24 cellular contexts compared by ENCODE assay signal in genomic region chr13:83941669-83942335, GRCh38. TPM values are rescaled to one million over a fixed set of nuclear protein-coding genes. Genes with fewer than 3 reads are reported as not detected.
DNase-seq lines count a peak whose midpoint lies in the region; ATAC-seq, FAIRE-seq and TF ChIP-seq lines count a peak whose summit lies in the region.
"Had no signal": no experiment of that assay in that cellular context is flagged by ENCODE, and none has a peak within 500 bp of the region (broad histone marks: within the 10 kb centered on the region; RNA-seq: fewer than 3 reads in every experiment).

No MANE protein-coding gene starts in this region.

- dilution Hi-C loops in keratinocyte (cut with MboI; ENCODE audit: extremely low pct_ligation_motif_present, low sequenced_read_pairs): no loop called here

- peak; percentile 9 for DNase-seq in G401 (ENCODE audit: low spot score)
- peak; percentile 98 for DNase-seq in keratinocyte (ENCODE audit: low read depth, low spot score)
- DNase-seq in mucosa of gallbladder (ENCODE audit: low spot score): no peak
- no peak for DNase-seq in GM20000 (ENCODE audit: low spot score)
- DNase-seq in left lung: no peak
- DNase-seq: activated CD4-positive, alpha-beta T cell treated with anti-CD3 and anti-CD28 coated beads, Interleukin-2, amount 50 U/mL, for 4 hours; activated gamma-delta T cell; caudate nucleus; dorsolateral prefrontal cortex; erythroblast; gastrocnemius medialis; NCI-H1105 treated with DMSO at 0.1 percent for 48 hours; NCI-H2081; NCI-H524; SHP77; stimulated activated naive CD4-positive, alpha-beta T cell treated with Interleukin-2 at 50 U/mL for 16 hours had no signal

- ATAC-seq in HG03460 (IDR thresholded peaks at IDR 0.05; ENCODE audit: unreplicated experiment) (no peak), left lung (no peak)
- ATAC-seq: gastrocnemius medialis had no signal

- no peaks in the 10 kb centered on the region for H3K36me3 Mint-ChIP-seq in brain
- H3K36me3 Mint-ChIP-seq: CD14-positive monocyte had no signal

- peak overlapping the region in 3 of 5 experiments; percentile 77 to 93 (median 91) for H3K27ac Mint-ChIP-seq in brain
- H3K27ac Mint-ChIP-seq: CD14-positive monocyte, progenitor cell of endocrine pancreas had no signal

- H3K4me1 ChIP-seq in HUES6 (ENCODE audit: control insufficient read depth, insufficient read depth, low read length) (peaks cover 17% of the 10 kb centered on the region; the same call in 1 of the 2 replicates), keratinocyte (ENCODE audit: control insufficient read depth, extremely low read depth, insufficient read depth, low read length) (peaks cover 19% of the 10 kb centered on the region), left lung (no peaks in the 10 kb centered on the region)
- H3K4me1 ChIP-seq: gastrocnemius medialis had no signal

- H3K9me1 ChIP-seq in keratinocyte (ENCODE audit: control insufficient read depth, extremely low read depth, insufficient read depth, low read length): no peaks in the 10 kb centered on the region

- no peak for TF ChIP-seq CTCF in brain (conservative IDR thresholded peaks at IDR 0.05)
- no peak for TF ChIP-seq CTCF in keratinocyte (optimal IDR thresholded peaks at IDR 0.05 in 1 of 3, IDR thresholded peaks at IDR 0.05 in 1 of 3, conservative IDR thresholded peaks at IDR 0.05 in 1 of 3; ENCODE audit: extremely low read depth in 1 of 3, insufficient read depth in 2 of 3, low read length in 3 of 3)
- TF ChIP-seq CTCF in GM20000 (IDR thresholded peaks at IDR 0.05; ENCODE audit: extremely low read depth, missing control alignments): no peak
- no peak for TF ChIP-seq CTCF in left lung (IDR thresholded peaks at IDR 0.05)

- H3K9ac ChIP-seq in HUES6 (ENCODE audit: low read length) (no peak overlapping the region), keratinocyte (ENCODE audit: control insufficient read depth, extremely low read depth, insufficient read depth, low read length) (no peak overlapping the region)

- intact Hi-C loops in left lung (cut with DNase I): no loop called here

- in situ Hi-C loops in G401 (cut with HindIII; ENCODE audit: low sequenced_read_pairs): no loop called here

- H3K27ac ChIP-seq in HUES6 (ENCODE audit: low read depth, low read length): peak overlapping the region; percentile 66
- H3K27ac ChIP-seq in keratinocyte (ENCODE audit: control insufficient read depth, insufficient read depth, low read length): peak overlapping the region; percentile 70
- H3K27ac ChIP-seq in left lung: no peak overlapping the region
- H3K27ac ChIP-seq: dorsolateral prefrontal cortex, gastrocnemius medialis, VCaP had no signal

- H3K79me2 ChIP-seq in keratinocyte (ENCODE audit: control insufficient read depth, insufficient read depth, low read length): no peaks in the 10 kb centered on the region

- H3K4me2 ChIP-seq in keratinocyte (ENCODE audit: control insufficient read depth, extremely low read depth, insufficient read depth, low read depth, low read length): peak overlapping the region; percentile 53

- no peaks in the 10 kb centered on the region for H4K20me1 ChIP-seq in keratinocyte (ENCODE audit: control insufficient read depth, extremely low read depth, insufficient read depth, low read length)

- no peak overlapping the region for H3K4me3 ChIP-seq in HUES6 (ENCODE audit: low read depth, low read length)
- H3K4me3 ChIP-seq in keratinocyte (ENCODE audit: control insufficient read depth in 2 of 3, extremely low read depth in 1 of 3, insufficient read depth in 2 of 3, low read depth in 1 of 3, low read length in 3 of 3): no peak overlapping the region
- no peak overlapping the region for H3K4me3 ChIP-seq in left lung
- H3K4me3 ChIP-seq: dorsolateral prefrontal cortex, gastrocnemius medialis had no signal

- FAIRE-seq in keratinocyte (lab: Jason Lieb, UNC): peak; percentile 84
- FAIRE-seq: G401.6 had no signal

- H3K9me3 ChIP-seq in HUES6 (ENCODE audit: control insufficient read depth, insufficient read depth, low read depth, low read length) (peaks cover 5% of the 10 kb centered on the region; the same call in 1 of the 2 replicates), keratinocyte (ENCODE audit: control insufficient read depth, low read depth, low read length) (no peaks in the 10 kb centered on the region), left lung (no peaks in the 10 kb centered on the region)
- H3K9me3 ChIP-seq: gastrocnemius medialis had no signal

- peak overlapping the region; percentile 75 for H2AFZ ChIP-seq in keratinocyte (ENCODE audit: control insufficient read depth, low read length)

- H3K9me3 Mint-ChIP-seq in brain: peaks cover 0 to 5% (median 2%) of the 10 kb centered on the region in 5 experiments

- H3K4me3 Mint-ChIP-seq in brain: peak overlapping the region in 1 of 5 experiments; percentile 16
- H3K4me3 Mint-ChIP-seq: CD14-positive monocyte had no signal

- H3K27me3 ChIP-seq in HUES6 (ENCODE audit: control insufficient read depth, insufficient read depth, low read length) (no peaks in the 10 kb centered on the region), keratinocyte (ENCODE audit: control insufficient read depth, extremely low read depth, insufficient read depth, low read length) (no peaks in the 10 kb centered on the region), left lung (no peaks in the 10 kb centered on the region)
- H3K27me3 ChIP-seq: dorsolateral prefrontal cortex, gastrocnemius medialis had no signal

- no peaks in the 10 kb centered on the region for H3K27me3 Mint-ChIP-seq in brain
- H3K27me3 Mint-ChIP-seq: progenitor cell of endocrine pancreas had no signal

- peaks cover 29% of the 10 kb centered on the region for H3K4me1 Mint-ChIP-seq in brain
- H3K4me1 Mint-ChIP-seq: CD14-positive monocyte had no signal

- H3K36me3 ChIP-seq in HUES6 (ENCODE audit: control insufficient read depth, insufficient read depth, low read length) (no peaks in the 10 kb centered on the region; the same call in 1 of the 2 replicates), keratinocyte (ENCODE audit: control insufficient read depth in 2 of 2, extremely low read depth in 1 of 2, insufficient read depth in 2 of 2, low read length in 2 of 2) (no peaks in the 10 kb centered on the region), left lung (no peaks in the 10 kb centered on the region)
- H3K36me3 ChIP-seq: gastrocnemius medialis had no signal

RNA-seq across cellular contexts. Expression of gene SLITRK1, which starts 59.5 kb away (rescaled TPM):
- not detected in 2 replicates for total RNA-seq in G401 (2014; rRNA removed; shearing (Covaris generic))
- polyA plus RNA-seq in brain (ENCODE audit: insufficient read depth, low read depth, low replicate concordance): 4.5 TPM
- polyA plus RNA-seq in keratinocyte: not detected in 3 replicates
- polyA plus RNA-seq in keratinocyte (2011; ENCODE audit: low read depth): not detected
- not detected in 2 replicates for polyA plus RNA-seq in keratinocyte (2011; cell fraction: cytosol; rRNA removed)
- 0.03 TPM in 1 of 2 replicates, not detected in the other for polyA plus RNA-seq in keratinocyte (2011; cell fraction: nucleus; rRNA removed)
- polyA plus RNA-seq in keratinocyte (2012; ENCODE audit: low replicate concordance): not detected in 2 replicates
- polyA minus RNA-seq in keratinocyte: not detected in 3 replicates
- not detected for polyA minus RNA-seq in keratinocyte (2011; cell fraction: cytosol; rRNA and poly(A)+ RNA removed)
- polyA minus RNA-seq in keratinocyte (2011; cell fraction: nucleus; rRNA and poly(A)+ RNA removed): not detected in 2 replicates
- 0.12 TPM for total RNA-seq in mucosa of gallbladder
- not detected for total RNA-seq in left lung
- total RNA-seq: gastrocnemius medialis; T-helper 1 cell treated with Interleukin-12 subunit alpha and Interleukin-12 subunit beta and Interleukin-4 antibody, amounts not matched to agents 30 ng/mL and 1 ng/mL, for 36 hours had no signal
- polyA plus RNA-seq: CD14-positive monocyte had no signal

Comparison
In these comparisons a context has a peak if more than half of its experiments do, and no peak if none do; other contexts are left out.
1. DNase-seq: peak in G401 (single experiment) and keratinocyte (single experiment); none in mucosa of gallbladder (single experiment), GM20000 (single experiment) and left lung (0 of 2).
2. H3K27ac ChIP-seq: peak in HUES6 (single experiment) and keratinocyte (single experiment); none in left lung (0 of 2).